ENCODE assay signal across 20 cellular contexts in the genomic region with DNA sequence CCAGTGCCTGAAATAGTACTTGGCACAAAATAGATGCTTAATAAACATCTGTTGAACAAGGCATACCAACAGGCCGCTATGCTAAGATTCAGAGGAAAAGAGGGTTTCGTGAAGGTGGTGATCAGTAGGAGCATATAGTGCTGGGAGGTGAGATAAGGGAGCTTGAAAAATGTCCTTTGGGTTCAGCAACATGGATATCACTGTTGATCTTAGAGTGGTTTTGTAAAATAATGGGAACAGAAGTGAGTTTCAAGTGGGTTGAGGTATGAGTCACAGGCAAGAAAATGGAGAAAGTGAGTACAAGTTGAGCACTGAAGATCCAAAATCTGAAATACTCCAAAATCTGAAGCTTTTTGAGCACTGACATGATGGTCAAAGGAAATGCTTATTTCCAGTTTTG.
"Had no signal": no experiment of that assay in that cellular context is flagged by ENCODE, and none has a peak within 500 bp of the region (broad histone marks: within the 10 kb centered on the region; RNA-seq: fewer than 3 reads in every experiment).

No MANE protein-coding gene starts in this region.

- H3K27ac ChIP-seq: dorsolateral prefrontal cortex, heart left ventricle, neutrophil, psoas muscle, spleen, uterus had no signal

- ATAC-seq: esophagus mucosa; heart left ventricle; left colon; left ventricle myocardium superior; naive thymus-derived CD8-positive, alpha-beta T cell; psoas muscle; sciatic nerve; stimulated activated memory B cell treated with anti-CD40 and anti-IgM and Interleukin-4, amounts not matched to agents 10 μg/mL and 1 μg/mL and 100 μg/mL, for 72 hours had no signal

- H3K27me3 ChIP-seq: dorsolateral prefrontal cortex, heart left ventricle, neutrophil, spleen, uterus had no signal

- H3K4me3 ChIP-seq: dorsolateral prefrontal cortex, heart left ventricle, lung, psoas muscle, spleen, uterus had no signal

- DNase-seq: cortex of kidney; dorsolateral prefrontal cortex; effector memory CD4-positive, alpha-beta T cell; heart left ventricle; hippocampal formation; left colon; left ventricle myocardium superior; naive thymus-derived CD8-positive, alpha-beta T cell; psoas muscle; spleen; stimulated activated CD4-positive, alpha-beta T cell treated with anti-CD3 and anti-CD28 coated beads, Interleukin-15, amount 100 ng/mL, for 24 hours; stimulated activated CD4-positive, alpha-beta T cell treated with anti-CD3 and anti-CD28 coated beads, Interleukin-1b, Interleukin-23, amount 100 ng/mL, for 48 hours; stimulated activated CD4-positive, alpha-beta T cell treated with anti-CD3 and anti-CD28 coated beads, Interleukin-4, amount 100 ng/mL, for 24 hours; uterus had no signal

- H3K27me3 Mint-ChIP-seq: stimulated activated memory B cell treated with anti-CD40 and anti-IgM and Interleukin-4, amounts not matched to agents 10 μg/mL and 1 μg/mL and 100 μg/mL, for 72 hours; type B pancreatic cell had no signal

- H3K36me3 ChIP-seq: uterus had no signal

- H3K27ac Mint-ChIP-seq: naive thymus-derived CD8-positive, alpha-beta T cell; stimulated activated memory B cell treated with anti-CD40 and anti-IgM and Interleukin-4, amounts not matched to agents 10 μg/mL and 1 μg/mL and 100 μg/mL, for 72 hours; type B pancreatic cell had no signal

- H3K9me3 ChIP-seq: neutrophil, psoas muscle, spleen, uterus had no signal

- H3K4me3 Mint-ChIP-seq: naive thymus-derived CD8-positive, alpha-beta T cell; stimulated activated memory B cell treated with anti-CD40 and anti-IgM and Interleukin-4, amounts not matched to agents 10 μg/mL and 1 μg/mL and 100 μg/mL, for 72 hours; type B pancreatic cell had no signal

- H3K9me3 Mint-ChIP-seq: type B pancreatic cell had no signal
